In genomic region chr20:13659288-13659687, GRCh38 we compare ENCODE assay signal across 11 cellular contexts. TPM values are rescaled to one million over a fixed set of nuclear protein-coding genes. Genes with fewer than 3 reads are reported as not detected.
DNase-seq lines count a peak whose midpoint lies in the region; ATAC-seq lines count a peak whose summit lies in the region.
"Had no signal": no experiment of that assay in that cellular context is flagged by ENCODE, and none has a peak within 500 bp of the region (broad histone marks: within the 10 kb centered on the region; RNA-seq: fewer than 3 reads in every experiment).

No MANE protein-coding gene starts in this region.

- CTCF ChIA-PET in activated CD4-positive, alpha-beta T cell treated with anti-CD3 and anti-CD28 coated beads for 36 hours (lab: Charles Lee), result no interaction called here

- intact Hi-C loops in activated CD4-positive, alpha-beta T cell treated with anti-CD3 and anti-CD28 coated beads for 36 hours (cut with DNase I, micrococcal nuclease), result no loop called here

- DNase-seq in NOMO-1 treated with DMSO at 0.1 percent for 48 hours (lab: John Stamatoyannopoulos, UW; ENCODE audit: unreplicated experiment) (peak; percentile 53), NOMO-1 treated with dmso at 0.1 percent for 144 hours (lab: John Stamatoyannopoulos, UW; ENCODE audit: unreplicated experiment) (no peak), T-helper 9 cell (no peak), NCI-H446 (lab: John Stamatoyannopoulos, UW) (no peak)
- DNase-seq in activated CD4-positive, alpha-beta T cell treated with anti-CD3 and anti-CD28 coated beads for 36 hours, result no peak
- no peak for DNase-seq in stimulated activated CD4-positive, alpha-beta T cell treated with anti-CD3 and anti-CD28 coated beads, Interleukin-2, amount 100 ng/mL, for 48 hours
- DNase-seq: activated T-cell treated with anti-CD3 and anti-CD28 coated beads, Interleukin-2, amount 50 U/mL, for 24 hours; GDM1; NCI-H226 had no signal

- no peaks in the 10 kb centered on the region for H3K36me3 Mint-ChIP-seq in activated CD4-positive, alpha-beta T cell treated with anti-CD3 and anti-CD28 coated beads for 36 hours (ENCODE audit: low read depth)

- H3K4me1 Mint-ChIP-seq in activated CD4-positive, alpha-beta T cell treated with anti-CD3 and anti-CD28 coated beads for 36 hours, result no peaks in the 10 kb centered on the region

- no peaks in the 10 kb centered on the region for H3K9me3 Mint-ChIP-seq in activated CD4-positive, alpha-beta T cell treated with anti-CD3 and anti-CD28 coated beads for 36 hours (ENCODE audit: low read depth)
- H3K9me3 Mint-ChIP-seq: activated T-cell treated with anti-CD3 and anti-CD28 coated beads, Interleukin-2, amount 50 U/mL, for 24 hours had no signal

- POLR2A ChIA-PET in activated CD4-positive, alpha-beta T cell treated with anti-CD3 and anti-CD28 coated beads for 36 hours (lab: Charles Lee), result no interaction called here

- H3K27ac Mint-ChIP-seq in activated CD4-positive, alpha-beta T cell treated with anti-CD3 and anti-CD28 coated beads for 36 hours, result no peak overlapping the region
- H3K27ac Mint-ChIP-seq: activated T-cell treated with anti-CD3 and anti-CD28 coated beads, Interleukin-2, amount 50 U/mL, for 24 hours had no signal

- no peak overlapping the region for H3K4me3 Mint-ChIP-seq in activated CD4-positive, alpha-beta T cell treated with anti-CD3 and anti-CD28 coated beads for 36 hours
- H3K4me3 Mint-ChIP-seq: activated T-cell treated with anti-CD3 and anti-CD28 coated beads, Interleukin-2, amount 50 U/mL, for 24 hours had no signal

- H3K27me3 Mint-ChIP-seq in activated CD4-positive, alpha-beta T cell treated with anti-CD3 and anti-CD28 coated beads for 36 hours, result peaks cover 12% of the 10 kb centered on the region

- peak; percentile 94 for ATAC-seq in HG02678 (IDR thresholded peaks at IDR 0.05; ENCODE audit: unreplicated experiment)
- peak; percentile 96 for ATAC-seq in HG03469 (IDR thresholded peaks at IDR 0.05; ENCODE audit: unreplicated experiment)
- ATAC-seq in activated CD4-positive, alpha-beta T cell treated with anti-CD3 and anti-CD28 coated beads for 36 hours, result no peak

RNA-seq across cellular contexts. Expression of gene TASP1, which starts 20.6 kb away (rescaled TPM):
- 10 to 100 TPM in 1 of 2 experiments, 1 to 10 TPM in 1; 8.5 to 10.1 TPM for total RNA-seq in activated CD4-positive, alpha-beta T cell treated with anti-CD3 and anti-CD28 coated beads for 36 hours
